In genomic region chr14:21072781-21073339, GRCh38 we compare ENCODE assay signal across 12 cellular contexts. TPM values are rescaled to one million over a fixed set of nuclear protein-coding genes. Genes with fewer than 3 reads are reported as not detected.
DNase-seq lines count a peak whose midpoint lies in the region; ATAC-seq and TF ChIP-seq lines count a peak whose summit lies in the region.
"Had no signal": no experiment of that assay in that cellular context is flagged by ENCODE, and none has a peak within 500 bp of the region (broad histone marks: within the 10 kb centered on the region; RNA-seq: fewer than 3 reads in every experiment).

No MANE protein-coding gene starts in this region.

- TF ChIP-seq CTCF in GM20000 (IDR thresholded peaks at IDR 0.05; ENCODE audit: extremely low read depth, missing control alignments) (no peak), activated B cell treated with CpG ODN at 0.5 μM for 24 hours (IDR thresholded peaks at IDR 0.05) (no peak)

- H3K27ac Mint-ChIP-seq in activated B cell treated with CpG ODN at 0.5 μM for 24 hours = peak overlapping the region; percentile 15
- H3K27ac Mint-ChIP-seq: activated naive CD4-positive, alpha-beta T cell treated with anti-CD3 and anti-CD28 coated beads, Interleukin-2, amount 50 U/mL, for 24 hours had no signal

- peaks cover 7% of the 10 kb centered on the region for H3K27me3 Mint-ChIP-seq in activated B cell treated with CpG ODN at 0.5 μM for 24 hours

- peak overlapping the region; percentile 4 for H3K4me3 Mint-ChIP-seq in activated B cell treated with CpG ODN at 0.5 μM for 24 hours
- H3K4me3 Mint-ChIP-seq: activated naive CD4-positive, alpha-beta T cell treated with anti-CD3 and anti-CD28 coated beads, Interleukin-2, amount 50 U/mL, for 24 hours had no signal

- POLR2A ChIA-PET in activated B cell treated with CpG ODN at 0.5 μM for 24 hours (lab: Charles Lee) = no interaction called here

- intact Hi-C loops in activated B cell treated with CpG ODN at 0.5 μM for 24 hours (cut with micrococcal nuclease) (loop anchor here (10.0 kb wide), 1 partner anchor 438 kb away; no protein-coding TSS in a partner anchor), left colon (cut with DNase I, micrococcal nuclease) (no loop called here)

- H3K4me3 ChIP-seq in skin epidermis = no peak overlapping the region

- CTCF ChIA-PET in activated B cell treated with CpG ODN at 0.5 μM for 24 hours (lab: Charles Lee) = interaction anchor here (2.7 to 3.3 kb wide), 2 partner anchors 31 to 58 kb away, joined by 23 to 62 read pairs; partner anchors contain the start of gene TMEM253

- peaks cover 42% of the 10 kb centered on the region for H3K4me1 Mint-ChIP-seq in activated B cell treated with CpG ODN at 0.5 μM for 24 hours

- DNase-seq in GM20000 (ENCODE audit: low spot score) (peak; percentile 34), activated B cell treated with CpG ODN at 0.5 μM for 24 hours (no peak), left colon (peak; percentile 69 to 84), NCI-H524 (lab: John Stamatoyannopoulos, UW) (no peak)
- DNase-seq in activated T-cell treated with anti-CD3 and anti-CD28 coated beads, Interleukin-2, amount 50 U/mL, for 1 hour = no peak
- DNase-seq in activated naive CD4-positive, alpha-beta T cell (lab: John Stamatoyannopoulos, UW) = no peak
- DNase-seq in activated naive CD4-positive, alpha-beta T cell treated with anti-CD3 and anti-CD28 coated beads, Interleukin-2, amount 50 U/mL, for 16 hours = no peak
- DNase-seq: NCI-H2081 treated with DMSO at 0.1 percent for 48 hours had no signal

- peak overlapping the region in 13 of 21 experiments; percentile 14 to 94 (median 89) for H3K27ac ChIP-seq in skin epidermis

- H3K9me3 Mint-ChIP-seq in activated B cell treated with CpG ODN at 0.5 μM for 24 hours = no peaks in the 10 kb centered on the region
- H3K9me3 Mint-ChIP-seq: activated naive CD4-positive, alpha-beta T cell treated with anti-CD3 and anti-CD28 coated beads, Interleukin-2, amount 50 U/mL, for 24 hours had no signal

- no peaks in the 10 kb centered on the region for H3K36me3 Mint-ChIP-seq in activated B cell treated with CpG ODN at 0.5 μM for 24 hours (ENCODE audit: low read depth)
- H3K36me3 Mint-ChIP-seq: activated naive CD4-positive, alpha-beta T cell treated with anti-CD3 and anti-CD28 coated beads, Interleukin-2, amount 50 U/mL, for 24 hours had no signal

- ATAC-seq in activated B cell treated with CpG ODN at 0.5 μM for 24 hours (ENCODE audit: low read depth) (no peak), left colon (peak; percentile 49)

RNA-seq across cellular contexts. Expression of gene ARHGEF40, which starts 2.8 kb away (rescaled TPM):
- total RNA-seq in activated B cell treated with CpG ODN at 0.5 μM for 24 hours (1.0 and 1.4 TPM in 2 replicates), left colon (10 to 100 TPM; 37.2 to 40.8 TPM)

RNA-seq across cellular contexts. Expression of gene RNASE8, which starts 15.2 kb away (rescaled TPM):
- total RNA-seq in activated B cell treated with CpG ODN at 0.5 μM for 24 hours (not detected in 2 replicates), left colon (not detected)
- total RNA-seq: endothelial cell of umbilical vein, renal cortical epithelial cell had no signal

RNA-seq across cellular contexts. Expression of gene ZNF219, which starts 25.6 kb away (rescaled TPM):
- total RNA-seq in activated B cell treated with CpG ODN at 0.5 μM for 24 hours (1.6 and 2.3 TPM in 2 replicates), left colon (10 to 100 TPM; 51.1 to 53.7 TPM)

RNA-seq across cellular contexts. Expression of gene TMEM253, which starts 28.0 kb away (rescaled TPM):
- not detected in 2 replicates for total RNA-seq in activated B cell treated with CpG ODN at 0.5 μM for 24 hours
- 10 to 100 TPM; 37.5 to 46.8 TPM for total RNA-seq in left colon
- total RNA-seq: endothelial cell of umbilical vein had no signal

RNA-seq across cellular contexts. Expression of gene RNASE7, which starts 30.7 kb away (rescaled TPM):
- total RNA-seq in activated B cell treated with CpG ODN at 0.5 μM for 24 hours (not detected in 2 replicates), left colon (under 1 TPM in 1 of 2 donors, not detected in 1; 0.31 TPM)
- total RNA-seq: endothelial cell of umbilical vein, renal cortical epithelial cell had no signal

Comparison
In these comparisons a context has a peak if more than half of its experiments do, and no peak if none do; other contexts are left out.
1. DNase-seq: peak in GM20000 (single experiment) and left colon (2 of 2); none in activated B cell treated with CpG ODN at 0.5 μM for 24 hours (single experiment), activated T-cell treated with anti-CD3 and anti-CD28 coated beads, Interleukin-2, amount 50 U/mL, for 1 hour (single experiment), NCI-H524 (0 of 2), activated naive CD4-positive, alpha-beta T cell (0 of 4) and activated naive CD4-positive, alpha-beta T cell treated with anti-CD3 and anti-CD28 coated beads, Interleukin-2, amount 50 U/mL, for 16 hours (single experiment).
2. RNA of gene ARHGEF40, which starts 2.8 kb away (total RNA-seq): 37.2 to 40.8 TPM in left colon; 1.0 to 1.4 TPM in activated B cell treated with CpG ODN at 0.5 μM for 24 hours; every median in the first group is over 10 times any median in the second.
3. RNA of gene ZNF219, which starts 25.6 kb away (total RNA-seq): 51.1 to 53.7 TPM in left colon; 1.6 to 2.3 TPM in activated B cell treated with CpG ODN at 0.5 μM for 24 hours; every median in the first group is over 10 times any median in the second.